Comparison of ENCODE assay signal across 8 cellular contexts in genomic region chr20:62365814-62366369, GRCh38. TPM values are rescaled to one million over a fixed set of nuclear protein-coding genes. Genes with fewer than 3 reads are reported as not detected.
DNase-seq lines count a peak whose midpoint lies in the region; ATAC-seq and TF ChIP-seq lines count a peak whose summit lies in the region.

No MANE protein-coding gene starts in this region.

- TF ChIP-seq CTCF in adrenal gland (IDR thresholded peaks at IDR 0.05): no peak

- H3K27ac ChIP-seq in adrenal gland: peak overlapping the region; percentile 80 to 94 (median 90)
- peak overlapping the region; percentile 30 for H3K27ac ChIP-seq in substantia nigra (ENCODE audit: low read depth, low read length, poor library complexity, severe bottlenecking)

- H3K4me3 ChIP-seq in adrenal gland: peak overlapping the region in 2 of 4 donors; percentile 64 to 99
- H3K4me3 ChIP-seq in iPS-18c (ENCODE audit: insufficient read depth, low read depth, low read length): peak overlapping the region; percentile 88

- intact Hi-C loops in adrenal gland (cut with DNase I): loop anchor here in 1 of 2 donors (5.0 kb wide), 1 partner anchor 64 kb away; the partner anchor contains the start of gene ADRM1
- intact Hi-C loops in activated CD4-positive, alpha-beta T cell treated with anti-CD3 and anti-CD28 coated beads, Interleukin-2, amount 10 ng/mL, durations not matched to agents 24 days and 14 days (cut with micrococcal nuclease): loop anchor here (5.0 kb wide), 1 partner anchor 64 kb away; the partner anchor contains the start of gene ADRM1

- no peak overlapping the region for H3K27ac Mint-ChIP-seq in activated CD4-positive, alpha-beta T cell treated with anti-CD3 and anti-CD28 coated beads, Interleukin-2, amount 10 ng/mL, durations not matched to agents 24 days and 14 days

- H3K36me3 Mint-ChIP-seq in activated CD4-positive, alpha-beta T cell treated with anti-CD3 and anti-CD28 coated beads, Interleukin-2, amount 10 ng/mL, durations not matched to agents 24 days and 14 days (ENCODE audit: low read depth): no peaks in the 10 kb centered on the region

- no peak overlapping the region for H3K4me3 Mint-ChIP-seq in activated CD4-positive, alpha-beta T cell treated with anti-CD3 and anti-CD28 coated beads, Interleukin-2, amount 10 ng/mL, durations not matched to agents 24 days and 14 days

- ATAC-seq in GM19397 (IDR thresholded peaks at IDR 0.05; ENCODE audit: unreplicated experiment): no peak
- ATAC-seq in HG03439 (IDR thresholded peaks at IDR 0.05; ENCODE audit: unreplicated experiment): no peak

- H3K9me3 Mint-ChIP-seq in activated CD4-positive, alpha-beta T cell treated with anti-CD3 and anti-CD28 coated beads, Interleukin-2, amount 10 ng/mL, durations not matched to agents 24 days and 14 days: no peaks in the 10 kb centered on the region

- H3K4me1 Mint-ChIP-seq in activated CD4-positive, alpha-beta T cell treated with anti-CD3 and anti-CD28 coated beads, Interleukin-2, amount 10 ng/mL, durations not matched to agents 24 days and 14 days: peaks cover 3% of the 10 kb centered on the region

- peaks cover 0 to 4% of the 10 kb centered on the region in 2 donors for H3K36me3 ChIP-seq in adrenal gland (replicated peaks in 1 of 2)

- H3K4me1 ChIP-seq in adrenal gland (replicated peaks in 1 of 2): peaks cover 63% of the 10 kb centered on the region in 2 donors

- no peak for TF ChIP-seq POLR2A in adrenal gland (IDR thresholded peaks at IDR 0.05)

- WGBS in adrenal gland, 4 donors: 27 to 32% (median 29%) methylated on average over 5 to 10 of the region's 10 CpGs

- H3K9me3 ChIP-seq in adrenal gland (replicated peaks in 1 of 3) (no peaks in the 10 kb centered on the region), iPS-18c (ENCODE audit: control insufficient read depth, insufficient read depth, low read length) (no peaks in the 10 kb centered on the region)

- H3K27me3 ChIP-seq in adrenal gland: no peaks in the 10 kb centered on the region

- DNase-seq in NCI-H2171 treated with DMSO at 0.1 percent for 48 hours (lab: John Stamatoyannopoulos, UW) (peak; percentile 48), NCI-H2171 (lab: John Stamatoyannopoulos, UW) (no peak), adrenal gland (peak in 4 of 7 donors; percentile 51 to 68 (median 52)), substantia nigra (lab: John Stamatoyannopoulos, UW) (no peak)
- no peak for DNase-seq in activated CD4-positive, alpha-beta T cell treated with anti-CD3 and anti-CD28 coated beads, Interleukin-2, amount 10 ng/mL, durations not matched to agents 24 days and 14 days

- peaks cover 25% of the 10 kb centered on the region for H3K27me3 Mint-ChIP-seq in activated CD4-positive, alpha-beta T cell treated with anti-CD3 and anti-CD28 coated beads, Interleukin-2, amount 10 ng/mL, durations not matched to agents 24 days and 14 days

RNA-seq across cellular contexts. Expression of gene LAMA5, which starts 1.2 kb away (rescaled TPM):
- total RNA-seq in adrenal gland: 100 to 1,000 TPM in 4 of 8 donors, 10 to 100 TPM in 4; 35.3 to 146 (median 100) TPM
- polyA plus RNA-seq in adrenal gland: 100 to 1,000 TPM in 2 of 3 donors, 1 to 10 TPM in 1; 2.0 to 537 (median 262) TPM
- 2.0 and 2.1 TPM in 2 replicates for total RNA-seq in activated CD4-positive, alpha-beta T cell treated with anti-CD3 and anti-CD28 coated beads, Interleukin-2, amount 10 ng/mL, durations not matched to agents 24 days and 14 days

RNA-seq across cellular contexts. Expression of gene RPS21, which starts 21.0 kb away (rescaled TPM):
- 1,000 to 10,000 TPM; 1,155 to 4,794 (median 1,602) TPM for total RNA-seq in adrenal gland
- polyA plus RNA-seq in adrenal gland: 1,000 to 10,000 TPM in 2 of 3 donors, 100 to 1,000 TPM in 1; 438 to 3,024 (median 2,274) TPM
- 2,091 and 2,109 TPM in 2 replicates for total RNA-seq in activated CD4-positive, alpha-beta T cell treated with anti-CD3 and anti-CD28 coated beads, Interleukin-2, amount 10 ng/mL, durations not matched to agents 24 days and 14 days

RNA-seq across cellular contexts. Expression of gene CABLES2, which starts 41.2 kb away (rescaled TPM):
- total RNA-seq in adrenal gland: 1 to 10 TPM; 1.5 to 5.6 (median 3.9) TPM
- 1 to 10 TPM; 2.8 to 4.1 (median 3.4) TPM for polyA plus RNA-seq in adrenal gland
- 13.1 and 13.5 TPM in 2 replicates for total RNA-seq in activated CD4-positive, alpha-beta T cell treated with anti-CD3 and anti-CD28 coated beads, Interleukin-2, amount 10 ng/mL, durations not matched to agents 24 days and 14 days

Comparison
In these comparisons a context has a peak if more than half of its experiments do, and no peak if none do; other contexts are left out.
1. DNase-seq: peak in NCI-H2171 treated with DMSO at 0.1 percent for 48 hours (single experiment) and adrenal gland (4 of 7); none in NCI-H2171 (single experiment), substantia nigra (0 of 49) and activated CD4-positive, alpha-beta T cell treated with anti-CD3 and anti-CD28 coated beads, Interleukin-2, amount 10 ng/mL, durations not matched to agents 24 days and 14 days (single experiment).
2. RNA of gene LAMA5, which starts 1.2 kb away (total RNA-seq): 35.3 to 146 TPM in adrenal gland; 2.0 to 2.1 TPM in activated CD4-positive, alpha-beta T cell treated with anti-CD3 and anti-CD28 coated beads, Interleukin-2, amount 10 ng/mL, durations not matched to agents 24 days and 14 days; every median in the first group is over 10 times any median in the second.